Comparison of ENCODE assay signal across 8 cellular contexts in the genomic region with DNA sequence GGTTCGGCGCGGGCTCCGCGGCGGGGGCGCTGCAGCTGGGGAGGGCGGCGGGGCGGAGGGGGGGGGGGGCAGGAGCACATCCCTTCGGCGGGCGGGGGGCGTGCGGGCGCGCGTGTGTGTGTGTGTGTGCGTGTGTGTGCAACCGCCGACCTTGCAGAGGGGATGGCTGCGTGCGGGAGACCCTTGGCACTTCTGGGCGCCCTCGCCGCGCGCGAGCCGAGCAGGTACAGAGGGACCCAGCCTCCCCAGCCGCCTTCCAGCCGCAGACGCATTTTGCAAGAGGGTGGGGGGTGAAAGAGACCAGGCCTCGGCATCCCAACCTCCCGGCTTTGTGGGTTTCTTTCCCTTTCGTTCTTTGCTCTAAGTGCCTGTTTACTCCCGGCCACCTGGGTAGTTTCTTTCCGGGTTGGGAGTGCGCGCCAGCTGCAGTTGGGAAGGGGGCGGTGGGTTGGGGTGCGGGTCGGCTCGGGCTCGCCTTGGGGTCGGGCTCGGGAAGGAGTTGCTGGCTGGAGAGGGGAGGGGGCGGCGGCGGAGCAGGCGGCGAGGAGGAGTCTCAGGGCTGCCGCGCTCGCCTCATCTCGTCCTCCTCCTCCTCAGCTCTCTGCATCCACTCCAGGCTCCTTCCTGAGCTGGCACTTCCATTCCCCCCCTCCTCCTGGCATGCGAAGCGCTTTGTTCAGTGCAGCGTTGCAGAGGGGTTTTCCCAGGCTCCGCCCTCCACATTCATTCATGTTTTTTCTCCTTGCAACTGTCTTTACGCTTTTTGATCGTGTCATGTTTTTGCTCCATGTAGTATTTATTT. TPM values are rescaled to one million over a fixed set of nuclear protein-coding genes. Genes with fewer than 3 reads are reported as not detected.
DNase-seq lines count a peak whose midpoint lies in the region; ATAC-seq and TF ChIP-seq lines count a peak whose summit lies in the region.

No MANE protein-coding gene starts in this region.

- H3K4me3 ChIP-seq in AG10803 (ENCODE audit: low read length) (peak overlapping the region; percentile 82), dorsolateral prefrontal cortex (peak overlapping the region; percentile 59 to 87 (median 75)), right lobe of liver (peak overlapping the region; percentile 62 to 74 (median 70))

- TF ChIP-seq CTCF in AG10803 (conservative IDR thresholded peaks at IDR 0.05; ENCODE audit: low read length): no peak
- peak in 1 of 56 donors; percentile 14 for TF ChIP-seq CTCF in dorsolateral prefrontal cortex (IDR thresholded peaks at IDR 0.05 in 54 of 56, conservative IDR thresholded peaks at IDR 0.05 in 2 of 56; ENCODE audit: low read depth in 1 of 56, partially characterized antibody in 56 of 56)
- no peak for TF ChIP-seq CTCF in right lobe of liver (IDR thresholded peaks at IDR 0.05)

- peak; percentile 37 for TF ChIP-seq POLR2A in right lobe of liver (IDR thresholded peaks at IDR 0.05)

- H3K36me3 ChIP-seq in right lobe of liver: peaks cover 0 to 22% (median 3%) of the 10 kb centered on the region in 4 donors

- ATAC-seq in GM21723 (IDR thresholded peaks at IDR 0.05; ENCODE audit: unreplicated experiment): peak; percentile 14
- ATAC-seq in right lobe of liver: peak; percentile 5 to 33 (median 10)
- ATAC-seq in GM18511 (IDR thresholded peaks at IDR 0.05; ENCODE audit: unreplicated experiment): no peak

- intact Hi-C loops in dorsolateral prefrontal cortex (cut with DNase I): loop anchor here (5.0 to 10.0 kb wide), 3 partner anchors 142 to 308 kb away; no protein-coding TSS in a partner anchor
- intact Hi-C loops in right lobe of liver (cut with DNase I): loop anchor here in 1 of 2 donors (10.0 kb wide), 1 partner anchor 148 kb away; no protein-coding TSS in a partner anchor

- H3K27ac ChIP-seq in dorsolateral prefrontal cortex: peak overlapping the region; percentile 50 to 95 (median 84)
- peak overlapping the region; percentile 80 to 94 (median 85) for H3K27ac ChIP-seq in right lobe of liver

- H3K27me3 ChIP-seq in dorsolateral prefrontal cortex (no peaks in the 10 kb centered on the region), right lobe of liver (no peaks in the 10 kb centered on the region)

- DNase-seq in AG10803 (ENCODE audit: low read depth): peak; percentile 81
- peak; percentile 39 for DNase-seq in NCI-H510A (lab: John Stamatoyannopoulos, UW)
- DNase-seq in activated CD4-positive, alpha-beta T cell treated with anti-CD3 and anti-CD28 coated beads, Interleukin-2, amount 50 U/mL, for 24 hours (ENCODE audit: low read depth in 1 of 2, low spot score in 1 of 2): peak; percentile 56 to 77
- DNase-seq in dorsolateral prefrontal cortex: peak; percentile 38 to 82 (median 74)
- DNase-seq in right lobe of liver: peak; percentile 65 to 77 (median 75)
- peak; percentile 85 for DNase-seq in stimulated activated CD4-positive, alpha-beta T cell treated with anti-CD3 and anti-CD28 coated beads, Interleukin-4, amount 100 ng/mL, for 24 hours

- no peaks in the 10 kb centered on the region for H3K9me3 ChIP-seq in right lobe of liver

- under 1% methylated on average over 20 of the region's 62 CpGs for WGBS in right lobe of liver (ENCODE audit: insufficient coverage, low coverage, low lambda C conversion rate, missing lambda C conversion rate)

- peaks cover 0 to 26% (median 0%) of the 10 kb centered on the region in 4 donors for H3K4me1 ChIP-seq in right lobe of liver

RNA-seq across cellular contexts. Expression of gene HIVEP1, which starts 0.7 kb away (rescaled TPM):
- total RNA-seq in dorsolateral prefrontal cortex: 10 to 100 TPM; 24.9 to 56.3 (median 41.0) TPM
- 10 to 100 TPM; 13.2 to 23.3 (median 17.8) TPM for total RNA-seq in right lobe of liver
